Comparison of ENCODE assay signal across 9 cellular contexts in the genomic region with DNA sequence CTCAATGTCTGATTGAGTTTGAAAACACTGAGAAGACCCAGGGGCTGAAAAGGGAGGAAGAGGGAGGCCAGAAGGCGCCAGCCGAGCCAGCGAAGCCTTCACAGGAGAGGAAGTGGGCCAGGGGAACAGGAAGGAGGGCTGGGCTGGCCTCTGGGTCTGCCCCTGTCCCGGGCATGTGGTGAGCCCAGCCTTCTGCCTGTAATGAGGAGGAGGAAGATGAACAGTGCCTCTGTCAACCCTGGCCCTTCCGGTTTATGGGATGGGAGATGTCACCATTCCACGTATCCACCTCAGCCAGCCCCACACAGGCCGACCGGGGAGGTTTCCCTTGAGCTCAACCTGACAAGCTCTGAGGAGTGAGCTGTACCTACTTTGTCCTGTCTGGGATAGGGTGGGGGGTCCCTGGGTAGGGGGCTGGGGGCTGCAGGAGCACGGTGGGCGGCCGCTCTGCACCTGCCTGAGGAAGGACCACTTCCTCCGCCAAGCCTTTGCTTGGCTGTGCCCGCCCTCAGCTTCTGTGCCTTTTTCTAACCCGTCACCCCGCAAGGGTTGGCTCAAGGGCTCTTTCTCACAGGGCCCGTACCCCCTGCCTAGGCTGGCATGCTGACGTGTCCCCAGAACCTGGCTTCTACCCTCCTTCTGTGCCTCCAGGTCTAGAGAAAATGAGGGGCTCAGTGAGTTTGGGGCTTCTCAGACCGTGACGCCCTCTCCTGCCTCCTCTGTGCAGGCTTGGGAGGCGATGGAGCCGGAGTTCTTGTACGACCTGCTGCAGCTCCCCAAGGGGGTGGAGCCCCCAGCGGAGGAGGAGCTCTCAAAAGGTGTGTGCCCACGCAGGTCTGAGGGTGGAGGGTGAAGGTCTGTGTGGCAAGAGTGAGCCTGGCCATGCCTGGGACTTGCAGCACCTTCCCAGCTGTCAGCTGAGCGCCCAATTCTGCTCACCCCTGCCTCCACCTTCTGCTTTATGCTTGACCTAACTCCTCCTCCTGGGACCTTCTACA. TPM values are rescaled to one million over a fixed set of nuclear protein-coding genes. Genes with fewer than 3 reads are reported as not detected.
DNase-seq lines count a peak whose midpoint lies in the region; ATAC-seq and TF ChIP-seq lines count a peak whose summit lies in the region.
"Had no signal": no experiment of that assay in that cellular context is flagged by ENCODE, and none has a peak within 500 bp of the region (broad histone marks: within the 10 kb centered on the region; RNA-seq: fewer than 3 reads in every experiment).

No MANE protein-coding gene starts in this region.

- no TSS peak for BruUV-seq in HCT116 (replicated peaks; lab: Mats Ljungman, UMichigan)

- H3K4me3 Mint-ChIP-seq in activated CD8-positive, alpha-beta T cell treated with anti-CD3 and anti-CD28 coated beads for 36 hours = peak overlapping the region; percentile 94
- peak overlapping the region; percentile 85 for H3K4me3 Mint-ChIP-seq in stimulated activated naive CD8-positive, alpha-beta T cell treated with anti-CD3 and anti-CD28 coated beads, Interleukin-15, Interleukin-2, amounts not matched to agents 100 ng/mL and 50 ng/mL, for 24 hours

- CTCF ChIA-PET in HCT116 (lab: Charles Lee) = no interaction called here
- CTCF ChIA-PET in activated CD8-positive, alpha-beta T cell treated with anti-CD3 and anti-CD28 coated beads for 36 hours (lab: Charles Lee) = interaction anchor here (0.5 to 2.8 kb wide), 5 partner anchors 10 to 443 kb away, joined by 3 to 13 read pairs (median 5); no protein-coding TSS in a partner anchor

- POLR2A ChIA-PET in HCT116 (lab: Charles Lee) = no interaction called here
- POLR2A ChIA-PET in activated CD8-positive, alpha-beta T cell treated with anti-CD3 and anti-CD28 coated beads for 36 hours (lab: Charles Lee) = interaction anchor here (0.6 to 6.9 kb wide), 4 partner anchors 10 to 718 kb away, joined by 3 to 59 read pairs (median 4); no protein-coding TSS in a partner anchor

- 0 out of 2 replicates have a peak, but pooled peaks have one; percentile 14 for ATAC-seq in HCT116
- ATAC-seq in activated CD8-positive, alpha-beta T cell treated with anti-CD3 and anti-CD28 coated beads for 36 hours = peak; percentile 73
- peak; percentile 82 for ATAC-seq in left ventricle myocardium superior
- ATAC-seq: body of pancreas had no signal

- peaks cover 22% of the 10 kb centered on the region for H3K36me3 Mint-ChIP-seq in activated CD8-positive, alpha-beta T cell treated with anti-CD3 and anti-CD28 coated beads for 36 hours (ENCODE audit: low read depth)
- H3K36me3 Mint-ChIP-seq in stimulated activated naive CD8-positive, alpha-beta T cell treated with anti-CD3 and anti-CD28 coated beads, Interleukin-15, Interleukin-2, amounts not matched to agents 100 ng/mL and 50 ng/mL, for 24 hours (ENCODE audit: low read depth) = peaks cover 13% of the 10 kb centered on the region

- H3K27me3 ChIP-seq in HCT116 (ENCODE audit: insufficient read depth, low read length) = peaks cover 3% of the 10 kb centered on the region; the same call in 1 of the 2 replicates

- TF ChIP-seq CTCF in HCT116 (IDR thresholded peaks at IDR 0.05 in 2 of 3, conservative IDR thresholded peaks at IDR 0.05 in 1 of 3; ENCODE audit: borderline replicate concordance in 1 of 3, insufficient read depth in 1 of 3, low read depth in 2 of 3, low read length in 2 of 3) = no peak
- no peak for TF ChIP-seq CTCF in activated CD8-positive, alpha-beta T cell treated with anti-CD3 and anti-CD28 coated beads for 36 hours (IDR thresholded peaks at IDR 0.05)

- intact Hi-C loops in HCT116 (cut with micrococcal nuclease) = no loop called here
- intact Hi-C loops in activated CD8-positive, alpha-beta T cell treated with anti-CD3 and anti-CD28 coated beads for 36 hours (cut with micrococcal nuclease) = loop anchor here (10.0 kb wide), 1 partner anchor 142 kb away; no protein-coding TSS in a partner anchor
- intact Hi-C loops in left ventricle myocardium superior (cut with micrococcal nuclease) = no loop called here

- H3K9me2 ChIP-seq in HCT116 (ENCODE audit: insufficient read depth) = no peaks in the 10 kb centered on the region

- H3K27ac Mint-ChIP-seq in activated CD8-positive, alpha-beta T cell treated with anti-CD3 and anti-CD28 coated beads for 36 hours = peak overlapping the region; percentile 98
- peak overlapping the region; percentile 92 for H3K27ac Mint-ChIP-seq in stimulated activated naive CD8-positive, alpha-beta T cell treated with anti-CD3 and anti-CD28 coated beads, Interleukin-15, Interleukin-2, amounts not matched to agents 100 ng/mL and 50 ng/mL, for 24 hours

- no peak overlapping the region for H3K9ac ChIP-seq in HCT116 (ENCODE audit: low read length)

- H4K20me1 ChIP-seq in HCT116 (ENCODE audit: insufficient read depth) = no peaks in the 10 kb centered on the region

- TF ChIP-seq POLR2A in HCT116 (IDR thresholded peaks at IDR 0.05; ENCODE audit: borderline replicate concordance, extremely low read depth, insufficient read depth, insufficient read length) = no peak

- no peaks in the 10 kb centered on the region for H3K4me1 ChIP-seq in HCT116 (ENCODE audit: control insufficient read depth in 1 of 2, insufficient read depth in 2 of 2, low read length in 2 of 2)
- H3K4me1 ChIP-seq: body of pancreas had no signal

- H3K4me3 ChIP-seq in HCT116 (replicated peaks in 1 of 2; ENCODE audit: low read depth in 1 of 2, low read length in 2 of 2) = no peak overlapping the region
- H3K4me3 ChIP-seq: body of pancreas had no signal

- H3K79me2 ChIP-seq in HCT116 (ENCODE audit: insufficient read depth, low read length) = no peaks in the 10 kb centered on the region

- no peaks in the 10 kb centered on the region for H3K36me3 ChIP-seq in HCT116 (ENCODE audit: control insufficient read depth in 1 of 2, insufficient read depth in 2 of 2, low read length in 2 of 2)

- no peaks in the 10 kb centered on the region for H3K9me3 ChIP-seq in HCT116 (ENCODE audit: control insufficient read depth in 1 of 2, insufficient read depth in 1 of 2, low read depth in 1 of 2, low read length in 2 of 2)
- H3K9me3 ChIP-seq: body of pancreas had no signal

- no peak for DNase-seq in HCT116 (ENCODE audit: low read depth, low spot score)
- peak; percentile 78 for DNase-seq in activated CD8-positive, alpha-beta T cell treated with anti-CD3 and anti-CD28 coated beads for 36 hours
- peak; percentile 68 for DNase-seq in left ventricle myocardium superior
- no peak for DNase-seq in islet precursor cell
- no peak for DNase-seq in HK-2 (ENCODE audit: unreplicated experiment)
- no peak for DNase-seq in glomerular visceral epithelial cell (ENCODE audit: extremely low spot score)
- DNase-seq in NCI-H774 (lab: John Stamatoyannopoulos, UW) = no peak

- no peak for TF ChIP-seq RAD21 in HCT116 (IDR thresholded peaks at IDR 0.05; ENCODE audit: low read depth)

- no peaks in the 10 kb centered on the region for H3K9me3 Mint-ChIP-seq in activated CD8-positive, alpha-beta T cell treated with anti-CD3 and anti-CD28 coated beads for 36 hours
- no peaks in the 10 kb centered on the region for H3K9me3 Mint-ChIP-seq in stimulated activated naive CD8-positive, alpha-beta T cell treated with anti-CD3 and anti-CD28 coated beads, Interleukin-15, Interleukin-2, amounts not matched to agents 100 ng/mL and 50 ng/mL, for 24 hours

- peaks cover 28% of the 10 kb centered on the region for H3K4me1 Mint-ChIP-seq in activated CD8-positive, alpha-beta T cell treated with anti-CD3 and anti-CD28 coated beads for 36 hours (ENCODE audit: low read depth)
- peaks cover 28% of the 10 kb centered on the region for H3K4me1 Mint-ChIP-seq in stimulated activated naive CD8-positive, alpha-beta T cell treated with anti-CD3 and anti-CD28 coated beads, Interleukin-15, Interleukin-2, amounts not matched to agents 100 ng/mL and 50 ng/mL, for 24 hours (ENCODE audit: low read depth)

- no peaks in the 10 kb centered on the region for H3K27me3 Mint-ChIP-seq in activated CD8-positive, alpha-beta T cell treated with anti-CD3 and anti-CD28 coated beads for 36 hours
- H3K27me3 Mint-ChIP-seq in stimulated activated naive CD8-positive, alpha-beta T cell treated with anti-CD3 and anti-CD28 coated beads, Interleukin-15, Interleukin-2, amounts not matched to agents 100 ng/mL and 50 ng/mL, for 24 hours = no peaks in the 10 kb centered on the region

- no peak overlapping the region for H3K4me2 ChIP-seq in HCT116 (ENCODE audit: low read length)

- no peak overlapping the region for H2AFZ ChIP-seq in HCT116 (ENCODE audit: low read depth, low read length, poor library complexity, severe bottlenecking)

- RAD21 ChIA-PET in HCT116 (lab: Charles Lee; ENCODE audit: low non-redundant PET in 1 of 2, low total read pairs in 2 of 2, uncharacterized antibody in 2 of 2, unreplicated experiment in 2 of 2) = no interaction called here

- no peak overlapping the region for H3K27ac ChIP-seq in HCT116 (ENCODE audit: low read depth, low read length)

TF ChIP-seq in HCT116, 20 proteins besides CTCF, POLR2A, EP300 and RAD21 (continues in another document):
- TF ChIP-seq TCF7L2 (IDR thresholded peaks at IDR 0.05; ENCODE audit: borderline replicate concordance, extremely low read depth, insufficient read depth, insufficient read length) = no peak
- TF ChIP-seq, protein P1, sequence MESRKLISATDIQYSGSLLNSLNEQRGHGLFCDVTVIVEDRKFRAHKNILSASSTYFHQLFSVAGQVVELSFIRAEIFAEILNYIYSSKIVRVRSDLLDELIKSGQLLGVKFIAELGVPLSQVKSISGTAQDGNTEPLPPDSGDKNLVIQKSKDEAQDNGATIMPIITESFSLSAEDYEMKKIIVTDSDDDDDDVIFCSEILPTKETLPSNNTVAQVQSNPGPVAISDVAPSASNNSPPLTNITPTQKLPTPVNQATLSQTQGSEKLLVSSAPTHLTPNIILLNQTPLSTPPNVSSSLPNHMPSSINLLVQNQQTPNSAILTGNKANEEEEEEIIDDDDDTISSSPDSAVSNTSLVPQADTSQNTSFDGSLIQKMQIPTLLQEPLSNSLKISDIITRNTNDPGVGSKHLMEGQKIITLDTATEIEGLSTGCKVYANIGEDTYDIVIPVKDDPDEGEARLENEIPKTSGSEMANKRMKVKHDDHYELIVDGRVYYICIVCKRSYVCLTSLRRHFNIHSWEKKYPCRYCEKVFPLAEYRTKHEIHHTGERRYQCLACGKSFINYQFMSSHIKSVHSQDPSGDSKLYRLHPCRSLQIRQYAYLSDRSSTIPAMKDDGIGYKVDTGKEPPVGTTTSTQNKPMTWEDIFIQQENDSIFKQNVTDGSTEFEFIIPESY (IDR thresholded peaks at IDR 0.05; ENCODE audit: extremely low read depth, insufficient replicate concordance, low read length) = no peak
- TF ChIP-seq SRF (IDR thresholded peaks at IDR 0.05; ENCODE audit: low read depth) = no peak
- no peak for TF ChIP-seq ELF1 (IDR thresholded peaks at IDR 0.05; ENCODE audit: borderline replicate concordance, low read depth)
- TF ChIP-seq EZH2 (IDR thresholded peaks at IDR 0.05) = no peak
- no peak for TF ChIP-seq ZNF274 (IDR thresholded peaks at IDR 0.05; ENCODE audit: low read depth, low read length)

RNA-seq across cellular contexts. Expression of a gene that starts 2.2 kb away (rescaled TPM):
- total RNA-seq in HCT116 (2021; ENCODE audit: unreplicated experiment) (0.57 TPM), left ventricle myocardium superior (3.5 TPM)
- 0.04 and 0.06 TPM in 2 replicates for polyA plus RNA-seq in HCT116 (2012)
- 10 to 100 TPM; 76.5 to 76.9 TPM for total RNA-seq in activated CD8-positive, alpha-beta T cell treated with anti-CD3 and anti-CD28 coated beads for 36 hours

Comparison
In these comparisons a context has a peak if more than half of its experiments do, and no peak if none do; other contexts are left out.
1. ATAC-seq: peak in every context shown above with its lines; median percentile 82 in left ventricle myocardium superior; 73 in activated CD8-positive, alpha-beta T cell treated with anti-CD3 and anti-CD28 coated beads for 36 hours; 14 in HCT116.
2. DNase-seq: peak in activated CD8-positive, alpha-beta T cell treated with anti-CD3 and anti-CD28 coated beads for 36 hours (single experiment) and left ventricle myocardium superior (single experiment); none in HCT116 (single experiment), islet precursor cell (single experiment), HK-2 (single experiment), glomerular visceral epithelial cell (single experiment) and NCI-H774 (single experiment).
3. RNA of a gene that starts 2.2 kb away (total RNA-seq): 76.5 to 76.9 TPM in activated CD8-positive, alpha-beta T cell treated with anti-CD3 and anti-CD28 coated beads for 36 hours; 3.5 TPM in left ventricle myocardium superior (single experiment) and 0.57 TPM in HCT116 (single experiment); every median in the first group is over 10 times any median in the second.